ENCODE assay signal across 25 cellular contexts in the genomic region with DNA sequence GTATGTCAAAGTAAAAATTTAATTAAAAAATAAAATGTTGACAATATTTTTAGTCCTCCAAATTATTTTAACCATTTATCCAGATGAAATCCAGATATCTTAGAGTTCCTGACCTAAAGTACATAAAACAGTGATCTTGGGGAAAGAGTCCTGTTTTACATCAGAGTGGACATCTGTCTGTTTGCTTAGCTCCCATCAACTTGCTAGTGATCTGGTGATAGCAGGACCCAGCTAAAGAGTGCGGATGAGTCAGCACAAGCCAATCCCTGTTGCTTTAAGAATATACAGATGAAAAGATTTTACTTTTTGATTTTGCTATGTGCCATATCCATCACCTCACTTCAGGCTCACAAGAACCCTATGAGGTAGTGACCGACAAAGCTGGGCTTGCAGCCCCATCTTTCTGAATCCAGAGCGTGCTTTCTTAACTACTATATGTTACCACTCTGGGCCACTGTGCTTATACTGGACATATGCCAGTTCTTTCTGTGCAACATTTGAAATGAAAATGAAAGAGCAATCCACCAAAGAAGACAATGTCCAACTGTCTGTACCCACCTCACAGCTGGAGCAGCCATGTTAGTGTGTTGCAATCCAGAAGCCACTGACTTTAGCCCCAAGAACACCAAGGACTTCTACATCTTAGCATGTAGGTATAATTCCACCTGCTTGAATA.
DNase-seq lines count a peak whose midpoint lies in the region; ATAC-seq, FAIRE-seq and TF ChIP-seq lines count a peak whose summit lies in the region.
"Had no signal": no experiment of that assay in that cellular context is flagged by ENCODE, and none has a peak within 500 bp of the region (broad histone marks: within the 10 kb centered on the region; RNA-seq: fewer than 3 reads in every experiment).

No MANE protein-coding gene starts in this region.

- TF ChIP-seq RAD21 in A549 (conservative IDR thresholded peaks at IDR 0.05 in 1 of 2, IDR thresholded peaks at IDR 0.05 in 1 of 2): no peak

- H3K4me3 Mint-ChIP-seq in WTC11: no peak overlapping the region
- H3K4me3 Mint-ChIP-seq: activated CD8-positive, alpha-beta memory T cell treated with anti-CD3 and anti-CD28 coated beads, Interleukin-2, amount 10 ng/mL, durations not matched to agents 7 days and 5 days; CD4-positive, alpha-beta memory T cell; central memory CD8-positive, alpha-beta T cell; H9; stimulated activated naive CD8-positive, alpha-beta T cell treated with anti-CD3 and anti-CD28 coated beads, Interleukin-15, Interleukin-2, amounts not matched to agents 100 ng/mL and 50 ng/mL, for 24 hours; type B pancreatic cell had no signal

- H3K27ac Mint-ChIP-seq in WTC11: no peak overlapping the region
- H3K27ac Mint-ChIP-seq: activated CD8-positive, alpha-beta memory T cell treated with anti-CD3 and anti-CD28 coated beads, Interleukin-2, amount 10 ng/mL, durations not matched to agents 7 days and 5 days; activated T-helper 2 cell treated with anti-CD3 and anti-CD28 coated beads, Interferon-gamma antibody, Interleukin-2, Interleukin-4, amounts not matched to agents 10 μg/mL and 5 μg/mL and 100 μg/mL, durations not matched to agents 14 hours and 24 hours and 36 hours; H9; stimulated activated naive CD8-positive, alpha-beta T cell treated with anti-CD3 and anti-CD28 coated beads, Interleukin-15, Interleukin-2, amounts not matched to agents 100 ng/mL and 50 ng/mL, for 24 hours; type B pancreatic cell had no signal

- POLR2A ChIA-PET in A549 (lab: Yijun Ruan, JAX): no interaction called here
- POLR2A ChIA-PET in WTC11 (lab: Charles Lee): no interaction called here
- POLR2A ChIA-PET in RWPE1 (lab: Yijun Ruan, JAX; ENCODE audit: low non-redundant PET): no interaction called here

- ATAC-seq in A549 (peak in 1 of 2 experiments; percentile 43; a peak in 1 of 6 replicates), WTC11 (no peak)
- ATAC-seq: activated CD8-positive, alpha-beta memory T cell treated with anti-CD3 and anti-CD28 coated beads, Interleukin-2, amount 10 ng/mL, durations not matched to agents 7 days and 5 days; heart right ventricle; lower lobe of right lung had no signal

- in situ Hi-C loops in SK-MEL-5 (cut with HindIII; ENCODE audit: low pct_unique_long_range_greater_than_20kb, low sequenced_read_pairs): no loop called here

- DNase-seq in A549 (ENCODE audit: low read depth in 1 of 2, low spot score in 1 of 2): peak in 1 of 2 experiments; percentile 26
- DNase-seq in H4 (ENCODE audit: low spot score): peak; percentile 10
- DNase-seq in SK-MEL-5 (ENCODE audit: low read depth, low spot score): peak; percentile 46
- peak; percentile 24 to 45 for DNase-seq in erythroblast (lab: John Stamatoyannopoulos, UW)
- no peak for DNase-seq in HuH-7 (ENCODE audit: low spot score)
- DNase-seq in Kasumi-1 (lab: John Stamatoyannopoulos, UW): no peak
- no peak for DNase-seq in WTC11 (ENCODE audit: low spot score)
- no peak for DNase-seq in RWPE1 (ENCODE audit: low spot score)
- DNase-seq: activated CD4-positive, alpha-beta T cell treated with anti-CD3 and anti-CD28 coated beads for 4 hours; activated CD8-positive, alpha-beta memory T cell treated with anti-CD3 and anti-CD28 coated beads, Interleukin-2, amount 10 ng/mL, durations not matched to agents 7 days and 5 days; CD4-positive, alpha-beta memory T cell; effector CD8-positive, alpha-beta T cell; H9; heart right ventricle; lower lobe of right lung; NCI-H187 treated with DMSO at 0.1 percent for 48 hours; NCI-H510A; T-helper 9 cell had no signal

- H3K4me1 ChIP-seq in A549: no peaks in the 10 kb centered on the region
- H3K4me1 ChIP-seq: heart right ventricle, lower lobe of right lung, right atrium auricular region, SJCRH30 had no signal

- peak overlapping the region; percentile 30; the same call in 2 of the 3 replicates for H3K4me2 ChIP-seq in A549

- no peak for TF ChIP-seq EP300 in A549 (IDR thresholded peaks at IDR 0.05)

- no peak for TF ChIP-seq POLR2A in A549 (IDR thresholded peaks at IDR 0.05; ENCODE audit: low read length)
- no peak for TF ChIP-seq POLR2A in erythroblast (IDR thresholded peaks at IDR 0.05; ENCODE audit: low read length)

- CTCF ChIA-PET in A549 (lab: Yijun Ruan, JAX): no interaction called here
- CTCF ChIA-PET in WTC11 (lab: Charles Lee): no interaction called here
- CTCF ChIA-PET in RWPE1 (lab: Yijun Ruan, JAX): interaction anchor here (0.6 kb wide), 1 partner anchor 14 kb away, joined by 3 read pairs; no protein-coding TSS in a partner anchor

- TF ChIP-seq CTCF in A549 (IDR thresholded peaks at IDR 0.05) (no peak), WTC11 (IDR thresholded peaks at IDR 0.05) (no peak), RWPE1 (conservative IDR thresholded peaks at IDR 0.05; ENCODE audit: low read depth) (no peak)

- no peaks in the 10 kb centered on the region for H3K9me3 ChIP-seq in A549
- H3K9me3 ChIP-seq: lower lobe of right lung, SJCRH30 had no signal

- WGBS in A549 (ENCODE audit: missing lambda C conversion rate): 71% methylated on average over 3 of the region's 3 CpGs

- no peaks in the 10 kb centered on the region for H3K36me3 Mint-ChIP-seq in WTC11
- H3K36me3 Mint-ChIP-seq: activated CD8-positive, alpha-beta memory T cell treated with anti-CD3 and anti-CD28 coated beads, Interleukin-2, amount 10 ng/mL, durations not matched to agents 7 days and 5 days; CD4-positive, alpha-beta memory T cell had no signal

- H3K27ac ChIP-seq in A549 (no peak overlapping the region; a peak in 1 of 6 replicates), RWPE1 (no peak overlapping the region)
- H3K27ac ChIP-seq: heart right ventricle, lower lobe of right lung, right atrium auricular region, SJCRH30 had no signal

- no peaks in the 10 kb centered on the region for H3K4me1 Mint-ChIP-seq in WTC11
- H3K4me1 Mint-ChIP-seq: activated CD8-positive, alpha-beta memory T cell treated with anti-CD3 and anti-CD28 coated beads, Interleukin-2, amount 10 ng/mL, durations not matched to agents 7 days and 5 days; central memory CD8-positive, alpha-beta T cell; H9 had no signal

- H3K9me3 Mint-ChIP-seq in WTC11: peaks cover 20% of the 10 kb centered on the region
- H3K9me3 Mint-ChIP-seq: central memory CD8-positive, alpha-beta T cell had no signal

- FAIRE-seq in A549 (lab: Jason Lieb, UNC): no peak
- FAIRE-seq: GM19239 had no signal

- no peaks in the 10 kb centered on the region for H3K27me3 Mint-ChIP-seq in WTC11 (ENCODE audit: low read depth)
- H3K27me3 Mint-ChIP-seq: CD4-positive, alpha-beta memory T cell; central memory CD8-positive, alpha-beta T cell; stimulated activated naive CD8-positive, alpha-beta T cell treated with anti-CD3 and anti-CD28 coated beads, Interleukin-15, Interleukin-2, amounts not matched to agents 100 ng/mL and 50 ng/mL, for 24 hours; type B pancreatic cell had no signal

- H3K4me3 ChIP-seq in A549: no peak overlapping the region
- H3K4me3 ChIP-seq: heart right ventricle, lower lobe of right lung, right atrium auricular region, SJCRH30 had no signal

TF ChIP-seq in A549, 52 proteins besides CTCF, POLR2A, EP300 and RAD21:
- peak in 1 of 2 experiments; percentile 22; a peak in 1 of 4 replicates for TF ChIP-seq CEBPB (IDR thresholded peaks at IDR 0.05)
- TF ChIP-seq, protein P1, sequence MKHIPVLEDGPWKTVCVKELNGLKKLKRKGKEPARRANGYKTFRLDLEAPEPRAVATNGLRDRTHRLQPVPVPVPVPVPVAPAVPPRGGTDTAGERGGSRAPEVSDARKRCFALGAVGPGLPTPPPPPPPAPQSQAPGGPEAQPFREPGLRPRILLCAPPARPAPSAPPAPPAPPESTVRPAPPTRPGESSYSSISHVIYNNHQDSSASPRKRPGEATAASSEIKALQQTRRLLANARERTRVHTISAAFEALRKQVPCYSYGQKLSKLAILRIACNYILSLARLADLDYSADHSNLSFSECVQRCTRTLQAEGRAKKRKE (CRISPR knock-in tag; IDR thresholded peaks at IDR 0.05; ENCODE audit: low read depth): no peak

TF ChIP-seq in WTC11, 78 proteins besides CTCF, POLR2A, EP300 and RAD21 (continues in another document):
- TF ChIP-seq ETV6 (CRISPR knock-in tag; IDR thresholded peaks at IDR 0.05) (no peak), ZNF263 (CRISPR knock-in tag; IDR thresholded peaks at IDR 0.05; ENCODE audit: low read depth) (no peak), JUN (CRISPR knock-in tag; IDR thresholded peaks at IDR 0.05) (no peak), EMX1 (CRISPR knock-in tag; IDR thresholded peaks at IDR 0.05) (no peak), GRHL2 (CRISPR knock-in tag; IDR thresholded peaks at IDR 0.05; ENCODE audit: insufficient replicate concordance, severe bottlenecking) (no peak), GTF2I (CRISPR knock-in tag; conservative IDR thresholded peaks at IDR 0.05) (no peak), SP1 (CRISPR knock-in tag; conservative IDR thresholded peaks at IDR 0.05) (no peak)
- TF ChIP-seq, protein P2, sequence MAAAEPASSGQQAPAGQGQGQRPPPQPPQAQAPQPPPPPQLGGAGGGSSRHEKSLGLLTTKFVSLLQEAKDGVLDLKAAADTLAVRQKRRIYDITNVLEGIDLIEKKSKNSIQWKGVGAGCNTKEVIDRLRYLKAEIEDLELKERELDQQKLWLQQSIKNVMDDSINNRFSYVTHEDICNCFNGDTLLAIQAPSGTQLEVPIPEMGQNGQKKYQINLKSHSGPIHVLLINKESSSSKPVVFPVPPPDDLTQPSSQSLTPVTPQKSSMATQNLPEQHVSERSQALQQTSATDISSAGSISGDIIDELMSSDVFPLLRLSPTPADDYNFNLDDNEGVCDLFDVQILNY (CRISPR knock-in tag; IDR thresholded peaks at IDR 0.05): no peak
- TF ChIP-seq, protein P3, sequence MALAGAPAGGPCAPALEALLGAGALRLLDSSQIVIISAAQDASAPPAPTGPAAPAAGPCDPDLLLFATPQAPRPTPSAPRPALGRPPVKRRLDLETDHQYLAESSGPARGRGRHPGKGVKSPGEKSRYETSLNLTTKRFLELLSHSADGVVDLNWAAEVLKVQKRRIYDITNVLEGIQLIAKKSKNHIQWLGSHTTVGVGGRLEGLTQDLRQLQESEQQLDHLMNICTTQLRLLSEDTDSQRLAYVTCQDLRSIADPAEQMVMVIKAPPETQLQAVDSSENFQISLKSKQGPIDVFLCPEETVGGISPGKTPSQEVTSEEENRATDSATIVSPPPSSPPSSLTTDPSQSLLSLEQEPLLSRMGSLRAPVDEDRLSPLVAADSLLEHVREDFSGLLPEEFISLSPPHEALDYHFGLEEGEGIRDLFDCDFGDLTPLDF (CRISPR knock-in tag; IDR thresholded peaks at IDR 0.05): no peak
- TF ChIP-seq, protein P4, sequence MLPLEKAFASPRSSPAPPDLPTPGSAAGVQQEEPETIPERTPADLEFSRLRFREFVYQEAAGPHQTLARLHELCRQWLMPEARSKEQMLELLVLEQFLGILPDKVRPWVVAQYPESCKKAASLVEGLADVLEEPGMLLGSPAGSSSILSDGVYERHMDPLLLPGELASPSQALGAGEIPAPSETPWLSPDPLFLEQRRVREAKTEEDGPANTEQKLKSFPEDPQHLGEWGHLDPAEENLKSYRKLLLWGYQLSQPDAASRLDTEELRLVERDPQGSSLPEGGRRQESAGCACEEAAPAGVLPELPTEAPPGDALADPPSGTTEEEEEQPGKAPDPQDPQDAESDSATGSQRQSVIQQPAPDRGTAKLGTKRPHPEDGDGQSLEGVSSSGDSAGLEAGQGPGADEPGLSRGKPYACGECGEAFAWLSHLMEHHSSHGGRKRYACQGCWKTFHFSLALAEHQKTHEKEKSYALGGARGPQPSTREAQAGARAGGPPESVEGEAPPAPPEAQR (CRISPR knock-in tag; IDR thresholded peaks at IDR 0.05): no peak

Comparison
In these comparisons a context has a peak if more than half of its experiments do, and no peak if none do; other contexts are left out.
1. DNase-seq: peak in H4 (single experiment), SK-MEL-5 (single experiment) and erythroblast (2 of 2); none in HuH-7 (single experiment), Kasumi-1 (0 of 2), WTC11 (single experiment) and RWPE1 (single experiment).